Comparison of ENCODE assay signal across 1 cellular context in genomic region chr9:133448487-133448972, GRCh38.
TF ChIP-seq lines count a peak whose summit lies in the region.

No MANE protein-coding gene starts in this region.

TF ChIP-seq in HepG2, 621 proteins besides CTCF, POLR2A, EP300 and RAD21 (continued from another document and continues in another):
- TF ChIP-seq, protein P1, sequence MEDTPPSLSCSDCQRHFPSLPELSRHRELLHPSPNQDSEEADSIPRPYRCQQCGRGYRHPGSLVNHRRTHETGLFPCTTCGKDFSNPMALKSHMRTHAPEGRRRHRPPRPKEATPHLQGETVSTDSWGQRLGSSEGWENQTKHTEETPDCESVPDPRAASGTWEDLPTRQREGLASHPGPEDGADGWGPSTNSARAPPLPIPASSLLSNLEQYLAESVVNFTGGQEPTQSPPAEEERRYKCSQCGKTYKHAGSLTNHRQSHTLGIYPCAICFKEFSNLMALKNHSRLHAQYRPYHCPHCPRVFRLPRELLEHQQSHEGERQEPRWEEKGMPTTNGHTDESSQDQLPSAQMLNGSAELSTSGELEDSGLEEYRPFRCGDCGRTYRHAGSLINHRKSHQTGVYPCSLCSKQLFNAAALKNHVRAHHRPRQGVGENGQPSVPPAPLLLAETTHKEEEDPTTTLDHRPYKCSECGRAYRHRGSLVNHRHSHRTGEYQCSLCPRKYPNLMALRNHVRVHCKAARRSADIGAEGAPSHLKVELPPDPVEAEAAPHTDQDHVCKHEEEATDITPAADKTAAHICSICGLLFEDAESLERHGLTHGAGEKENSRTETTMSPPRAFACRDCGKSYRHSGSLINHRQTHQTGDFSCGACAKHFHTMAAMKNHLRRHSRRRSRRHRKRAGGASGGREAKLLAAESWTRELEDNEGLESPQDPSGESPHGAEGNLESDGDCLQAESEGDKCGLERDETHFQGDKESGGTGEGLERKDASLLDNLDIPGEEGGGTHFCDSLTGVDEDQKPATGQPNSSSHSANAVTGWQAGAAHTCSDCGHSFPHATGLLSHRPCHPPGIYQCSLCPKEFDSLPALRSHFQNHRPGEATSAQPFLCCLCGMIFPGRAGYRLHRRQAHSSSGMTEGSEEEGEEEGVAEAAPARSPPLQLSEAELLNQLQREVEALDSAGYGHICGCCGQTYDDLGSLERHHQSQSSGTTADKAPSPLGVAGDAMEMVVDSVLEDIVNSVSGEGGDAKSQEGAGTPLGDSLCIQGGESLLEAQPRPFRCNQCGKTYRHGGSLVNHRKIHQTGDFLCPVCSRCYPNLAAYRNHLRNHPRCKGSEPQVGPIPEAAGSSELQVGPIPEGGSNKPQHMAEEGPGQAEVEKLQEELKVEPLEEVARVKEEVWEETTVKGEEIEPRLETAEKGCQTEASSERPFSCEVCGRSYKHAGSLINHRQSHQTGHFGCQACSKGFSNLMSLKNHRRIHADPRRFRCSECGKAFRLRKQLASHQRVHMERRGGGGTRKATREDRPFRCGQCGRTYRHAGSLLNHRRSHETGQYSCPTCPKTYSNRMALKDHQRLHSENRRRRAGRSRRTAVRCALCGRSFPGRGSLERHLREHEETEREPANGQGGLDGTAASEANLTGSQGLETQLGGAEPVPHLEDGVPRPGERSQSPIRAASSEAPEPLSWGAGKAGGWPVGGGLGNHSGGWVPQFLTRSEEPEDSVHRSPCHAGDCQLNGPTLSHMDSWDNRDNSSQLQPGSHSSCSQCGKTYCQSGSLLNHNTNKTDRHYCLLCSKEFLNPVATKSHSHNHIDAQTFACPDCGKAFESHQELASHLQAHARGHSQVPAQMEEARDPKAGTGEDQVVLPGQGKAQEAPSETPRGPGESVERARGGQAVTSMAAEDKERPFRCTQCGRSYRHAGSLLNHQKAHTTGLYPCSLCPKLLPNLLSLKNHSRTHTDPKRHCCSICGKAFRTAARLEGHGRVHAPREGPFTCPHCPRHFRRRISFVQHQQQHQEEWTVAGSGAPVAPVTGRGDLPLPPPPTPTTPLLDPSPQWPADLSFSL (CRISPR knock-in tag; IDR thresholded peaks at IDR 0.05), result no peak
- TF ChIP-seq RBM39 (IDR thresholded peaks at IDR 0.05; ENCODE audit: low read depth, low read length, poor library complexity, severe bottlenecking) (no peak), HOXA3 (CRISPR knock-in tag; IDR thresholded peaks at IDR 0.05) (no peak), SOX6 (IDR thresholded peaks at IDR 0.05) (no peak), SOX6 (CRISPR knock-in tag; IDR thresholded peaks at IDR 0.05) (no peak), EEA1 (CRISPR knock-in tag; IDR thresholded peaks at IDR 0.05; ENCODE audit: borderline replicate concordance) (no peak), ZBTB2 (CRISPR knock-in tag; IDR thresholded peaks at IDR 0.05; ENCODE audit: low read depth) (no peak), MEIS1 (CRISPR knock-in tag; IDR thresholded peaks at IDR 0.05; ENCODE audit: borderline replicate concordance) (no peak), ZNF253 (CRISPR knock-in tag; IDR thresholded peaks at IDR 0.05; ENCODE audit: borderline replicate concordance) (no peak), NR3C1 (CRISPR knock-in tag; IDR thresholded peaks at IDR 0.05) (no peak), IRF9 (CRISPR knock-in tag; IDR thresholded peaks at IDR 0.05; ENCODE audit: borderline replicate concordance) (no peak), ZNF407 (CRISPR knock-in tag; IDR thresholded peaks at IDR 0.05; ENCODE audit: not compliant biosample characterization) (no peak), HDAC6 (IDR thresholded peaks at IDR 0.05; ENCODE audit: low read depth, low read length) (no peak), FOXC1 (CRISPR knock-in tag; IDR thresholded peaks at IDR 0.05; ENCODE audit: borderline replicate concordance) (no peak), ZBTB14 (CRISPR knock-in tag; IDR thresholded peaks at IDR 0.05) (no peak), ZNF678 (CRISPR knock-in tag; IDR thresholded peaks at IDR 0.05) (no peak), THAP11 (CRISPR knock-in tag; IDR thresholded peaks at IDR 0.05) (no peak), GTF3A (CRISPR knock-in tag; conservative IDR thresholded peaks at IDR 0.05) (no peak), NCOA2 (CRISPR knock-in tag; IDR thresholded peaks at IDR 0.05) (no peak), ADNP (CRISPR knock-in tag; IDR thresholded peaks at IDR 0.05) (no peak), JUNB (CRISPR knock-in tag; IDR thresholded peaks at IDR 0.05; ENCODE audit: borderline replicate concordance) (no peak), CHD2 (IDR thresholded peaks at IDR 0.05; ENCODE audit: low read depth, low read length) (no peak), REL (CRISPR knock-in tag; conservative IDR thresholded peaks at IDR 0.05) (0 out of 2 replicates have a peak, but pooled peaks have one; percentile 36), ZNF343 (CRISPR knock-in tag; IDR thresholded peaks at IDR 0.05) (no peak), ZNF530 (CRISPR knock-in tag; IDR thresholded peaks at IDR 0.05; ENCODE audit: low read depth) (no peak)
- TF ChIP-seq, protein P2, sequence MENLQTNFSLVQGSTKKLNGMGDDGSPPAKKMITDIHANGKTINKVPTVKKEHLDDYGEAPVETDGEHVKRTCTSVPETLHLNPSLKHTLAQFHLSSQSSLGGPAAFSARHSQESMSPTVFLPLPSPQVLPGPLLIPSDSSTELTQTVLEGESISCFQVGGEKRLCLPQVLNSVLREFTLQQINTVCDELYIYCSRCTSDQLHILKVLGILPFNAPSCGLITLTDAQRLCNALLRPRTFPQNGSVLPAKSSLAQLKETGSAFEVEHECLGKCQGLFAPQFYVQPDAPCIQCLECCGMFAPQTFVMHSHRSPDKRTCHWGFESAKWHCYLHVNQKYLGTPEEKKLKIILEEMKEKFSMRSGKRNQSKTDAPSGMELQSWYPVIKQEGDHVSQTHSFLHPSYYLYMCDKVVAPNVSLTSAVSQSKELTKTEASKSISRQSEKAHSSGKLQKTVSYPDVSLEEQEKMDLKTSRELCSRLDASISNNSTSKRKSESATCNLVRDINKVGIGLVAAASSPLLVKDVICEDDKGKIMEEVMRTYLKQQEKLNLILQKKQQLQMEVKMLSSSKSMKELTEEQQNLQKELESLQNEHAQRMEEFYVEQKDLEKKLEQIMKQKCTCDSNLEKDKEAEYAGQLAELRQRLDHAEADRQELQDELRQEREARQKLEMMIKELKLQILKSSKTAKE (CRISPR knock-in tag; IDR thresholded peaks at IDR 0.05; ENCODE audit: borderline replicate concordance), result no peak
- TF ChIP-seq, protein P3, sequence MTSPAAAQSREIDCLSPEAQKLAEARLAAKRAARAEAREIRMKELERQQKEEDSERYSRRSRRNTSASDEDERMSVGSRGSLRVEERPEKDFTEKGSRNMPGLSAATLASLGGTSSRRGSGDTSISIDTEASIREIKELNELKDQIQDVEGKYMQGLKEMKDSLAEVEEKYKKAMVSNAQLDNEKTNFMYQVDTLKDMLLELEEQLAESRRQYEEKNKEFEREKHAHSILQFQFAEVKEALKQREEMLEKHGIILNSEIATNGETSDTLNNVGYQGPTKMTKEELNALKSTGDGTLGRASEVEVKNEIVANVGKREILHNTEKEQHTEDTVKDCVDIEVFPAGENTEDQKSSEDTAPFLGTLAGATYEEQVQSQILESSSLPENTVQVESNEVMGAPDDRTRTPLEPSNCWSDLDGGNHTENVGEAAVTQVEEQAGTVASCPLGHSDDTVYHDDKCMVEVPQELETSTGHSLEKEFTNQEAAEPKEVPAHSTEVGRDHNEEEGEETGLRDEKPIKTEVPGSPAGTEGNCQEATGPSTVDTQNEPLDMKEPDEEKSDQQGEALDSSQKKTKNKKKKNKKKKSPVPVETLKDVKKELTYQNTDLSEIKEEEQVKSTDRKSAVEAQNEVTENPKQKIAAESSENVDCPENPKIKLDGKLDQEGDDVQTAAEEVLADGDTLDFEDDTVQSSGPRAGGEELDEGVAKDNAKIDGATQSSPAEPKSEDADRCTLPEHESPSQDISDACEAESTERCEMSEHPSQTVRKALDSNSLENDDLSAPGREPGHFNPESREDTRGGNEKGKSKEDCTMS (CRISPR knock-in tag; conservative IDR thresholded peaks at IDR 0.05), result no peak
- TF ChIP-seq, protein P4, sequence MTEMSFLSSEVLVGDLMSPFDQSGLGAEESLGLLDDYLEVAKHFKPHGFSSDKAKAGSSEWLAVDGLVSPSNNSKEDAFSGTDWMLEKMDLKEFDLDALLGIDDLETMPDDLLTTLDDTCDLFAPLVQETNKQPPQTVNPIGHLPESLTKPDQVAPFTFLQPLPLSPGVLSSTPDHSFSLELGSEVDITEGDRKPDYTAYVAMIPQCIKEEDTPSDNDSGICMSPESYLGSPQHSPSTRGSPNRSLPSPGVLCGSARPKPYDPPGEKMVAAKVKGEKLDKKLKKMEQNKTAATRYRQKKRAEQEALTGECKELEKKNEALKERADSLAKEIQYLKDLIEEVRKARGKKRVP (CRISPR knock-in tag; IDR thresholded peaks at IDR 0.05), result no peak
